In the genomic region with DNA sequence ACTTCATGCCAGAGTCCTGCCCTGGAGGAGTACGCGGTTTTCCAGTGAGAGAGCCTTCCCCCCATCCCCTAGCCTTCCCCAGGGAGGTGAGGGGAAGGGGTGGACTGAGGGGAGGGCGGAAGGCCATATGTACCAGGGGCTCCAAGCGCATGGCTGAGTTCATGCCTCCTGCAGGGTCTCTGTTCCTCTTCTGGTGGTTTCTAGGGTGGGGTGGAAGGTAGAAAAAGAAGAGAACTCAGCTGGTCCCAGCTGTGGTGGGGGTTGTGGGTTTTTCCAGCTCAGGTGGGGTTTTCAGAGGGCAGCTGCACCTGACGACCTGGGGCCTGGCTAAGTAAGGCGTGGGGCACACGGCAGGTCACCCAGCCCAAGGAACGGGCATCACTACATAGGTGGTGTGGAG, we compare ENCODE assay signal across 17 cellular contexts. TPM values are rescaled to one million over a fixed set of nuclear protein-coding genes. Genes with fewer than 3 reads are reported as not detected.
DNase-seq lines count a peak whose midpoint lies in the region; ATAC-seq and TF ChIP-seq lines count a peak whose summit lies in the region.
"Had no signal": no experiment of that assay in that cellular context is flagged by ENCODE, and none has a peak within 500 bp of the region (broad histone marks: within the 10 kb centered on the region; RNA-seq: fewer than 3 reads in every experiment).

No MANE protein-coding gene starts in this region.

- DNase-seq in CD4-positive, CD25-positive, alpha-beta regulatory T cell, result no peak
- DNase-seq in RPMI8226 (peak; percentile 25), COLO829 (ENCODE audit: low spot score) (no peak), foreskin keratinocyte (no peak), DMS79 (lab: John Stamatoyannopoulos, UW) (no peak)
- DNase-seq: activated CD4-positive, CD25-positive, alpha-beta regulatory T cell; activated T-cell treated with anti-CD3 and anti-CD28 coated beads, Interleukin-2, amount 50 U/mL, for 1 hour; hypothalamus; left ventricle myocardium superior; MV-4-11; NCI-H2171 treated with DMSO at 0.1 percent for 48 hours; PC-9; trophoblast cell had no signal

- H3K4me3 Mint-ChIP-seq in CD4-positive, CD25-positive, alpha-beta regulatory T cell, result no peak overlapping the region

- H3K27me3 ChIP-seq in CD4-positive, CD25-positive, alpha-beta regulatory T cell (ENCODE audit: control insufficient read depth, insufficient read depth, low read length), result no peaks in the 10 kb centered on the region
- H3K27me3 ChIP-seq in foreskin keratinocyte, result peaks cover 11% of the 10 kb centered on the region

- no peaks in the 10 kb centered on the region for H3K36me3 Mint-ChIP-seq in CD4-positive, CD25-positive, alpha-beta regulatory T cell

- H3K27ac ChIP-seq in CD4-positive, CD25-positive, alpha-beta regulatory T cell (ENCODE audit: insufficient read depth, low read length, poor library complexity, severe bottlenecking), result no peak overlapping the region
- H3K27ac ChIP-seq in foreskin keratinocyte, result no peak overlapping the region
- H3K27ac ChIP-seq: neutrophil, PC-9 had no signal

- H3K27ac Mint-ChIP-seq in CD4-positive, CD25-positive, alpha-beta regulatory T cell, result no peak overlapping the region

- no peaks in the 10 kb centered on the region for H3K4me1 ChIP-seq in CD4-positive, CD25-positive, alpha-beta regulatory T cell (ENCODE audit: control insufficient read depth, insufficient read depth, low read length, poor library complexity, severe bottlenecking)
- no peaks in the 10 kb centered on the region for H3K4me1 ChIP-seq in foreskin keratinocyte

- H3K4me1 Mint-ChIP-seq in CD4-positive, CD25-positive, alpha-beta regulatory T cell, result peaks cover 0 to 10% (median 3%) of the 10 kb centered on the region in 4 donors

- H3K9me3 ChIP-seq in CD4-positive, CD25-positive, alpha-beta regulatory T cell (ENCODE audit: control insufficient read depth in 2 of 2, low read length in 2 of 2), result no peaks in the 10 kb centered on the region
- H3K9me3 ChIP-seq: neutrophil had no signal

- no peaks in the 10 kb centered on the region for H3K27me3 Mint-ChIP-seq in CD4-positive, CD25-positive, alpha-beta regulatory T cell

- H3K36me3 ChIP-seq in CD4-positive, CD25-positive, alpha-beta regulatory T cell (ENCODE audit: control insufficient read depth, insufficient read depth, low read length), result no peaks in the 10 kb centered on the region
- H3K36me3 ChIP-seq: neutrophil had no signal

- no peak overlapping the region for H3K4me3 ChIP-seq in CD4-positive, CD25-positive, alpha-beta regulatory T cell (ENCODE audit: low read depth, low read length)
- H3K4me3 ChIP-seq: PC-9 had no signal

- no peak for TF ChIP-seq CTCF in foreskin keratinocyte (conservative IDR thresholded peaks at IDR 0.05)

- H3K9me3 Mint-ChIP-seq in CD4-positive, CD25-positive, alpha-beta regulatory T cell, result no peaks in the 10 kb centered on the region

- peak; percentile 28 to 47 for ATAC-seq in CD4-positive, CD25-positive, alpha-beta regulatory T cell (ENCODE audit: low read depth in 2 of 2)
- ATAC-seq in GM19455 (IDR thresholded peaks at IDR 0.05; ENCODE audit: unreplicated experiment) (peak; percentile 51), HG02870 (IDR thresholded peaks at IDR 0.05; ENCODE audit: unreplicated experiment) (peak; percentile 55), HG02970 (IDR thresholded peaks at IDR 0.05; ENCODE audit: low FRiP score, unreplicated experiment) (no peak), foreskin keratinocyte (no peak)
- ATAC-seq: left ventricle myocardium superior had no signal

RNA-seq across cellular contexts. Expression of a gene that starts 10.7 kb away (rescaled TPM):
- total RNA-seq in CD4-positive, CD25-positive, alpha-beta regulatory T cell, result 131 TPM
- polyA plus RNA-seq in CD4-positive, CD25-positive, alpha-beta regulatory T cell, result 10 to 100 TPM; 17.7 to 23.7 (median 21.0) TPM
- total RNA-seq in foreskin keratinocyte, result 7.9 and 9.3 TPM in 2 replicates
- 2.9 TPM in 2 replicates for polyA plus RNA-seq in foreskin keratinocyte

Comparison
In these comparisons a context has a peak if more than half of its experiments do, and no peak if none do; other contexts are left out.
1. ATAC-seq: peak in CD4-positive, CD25-positive, alpha-beta regulatory T cell (2 of 2), GM19455 (single experiment) and HG02870 (single experiment); none in HG02970 (single experiment) and foreskin keratinocyte (single experiment).
2. RNA of a gene that starts 10.7 kb away (total RNA-seq): 131 TPM in CD4-positive, CD25-positive, alpha-beta regulatory T cell (single experiment); 7.9 to 9.3 TPM in foreskin keratinocyte; every median in the first group is over 10 times any median in the second.